ENCODE assay signal across 18 cellular contexts in the genomic region with DNA sequence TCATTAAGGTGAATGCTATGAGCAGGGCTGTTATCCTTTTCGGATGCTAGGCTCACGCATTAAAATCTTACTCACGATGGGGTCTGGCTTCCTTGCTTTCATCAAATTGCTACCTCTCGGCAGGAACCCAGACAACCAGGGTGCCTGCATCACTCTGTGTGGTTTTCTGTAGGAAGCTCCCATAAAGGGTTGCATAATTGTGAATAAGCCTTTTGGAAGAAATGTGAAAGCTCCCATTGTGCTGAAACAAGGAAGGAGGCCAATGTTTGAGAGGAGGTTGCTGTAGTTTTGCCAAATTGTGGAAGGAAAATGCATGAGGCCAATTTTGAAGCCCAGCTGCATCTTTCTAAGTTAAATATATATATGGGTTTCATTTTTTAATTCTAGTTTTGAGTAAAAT.
DNase-seq lines count a peak whose midpoint lies in the region; TF ChIP-seq lines count a peak whose summit lies in the region.
"Had no signal": no experiment of that assay in that cellular context is flagged by ENCODE, and none has a peak within 500 bp of the region (broad histone marks: within the 10 kb centered on the region; RNA-seq: fewer than 3 reads in every experiment).

No MANE protein-coding gene starts in this region.

- H4K91ac ChIP-seq in H9 (ENCODE audit: insufficient read length, low read depth, low read length) = no peak overlapping the region

- H3K4me3 Mint-ChIP-seq in H9 = no peak overlapping the region; a peak in 1 of 5 replicates
- H3K4me3 Mint-ChIP-seq: activated CD4-positive, alpha-beta memory T cell treated with anti-CD3 and anti-CD28 coated beads, Interleukin-2, amount 10 ng/mL, durations not matched to agents 7 days and 5 days; activated T-helper 17 cell treated with anti-CD3 and anti-CD28 coated beads, Interleukin-2, amount 50 U/mL, for 72 hours had no signal

- H3K56ac ChIP-seq in H9 (ENCODE audit: insufficient read length, low read depth, low read length) = no peak overlapping the region

- no peak overlapping the region for H3K9ac ChIP-seq in H9 (ENCODE audit: extremely low read depth, insufficient read length, low read length)
- H3K9ac ChIP-seq: GM23248 had no signal

- no peak overlapping the region for H2BK5ac ChIP-seq in H9 (ENCODE audit: insufficient read length, low read length)

- H3K27me3 ChIP-seq in H9 (ENCODE audit: insufficient read depth, low read length) (no peaks in the 10 kb centered on the region), BE2C (no peaks in the 10 kb centered on the region)
- H3K27me3 ChIP-seq: uterus had no signal

- H2AK5ac ChIP-seq in H9 (ENCODE audit: insufficient read length, low read length) = no peak overlapping the region

- no peaks in the 10 kb centered on the region for H3K36me3 ChIP-seq in BE2C
- H3K36me3 ChIP-seq: uterus had no signal

- no peak overlapping the region for H2BK120ac ChIP-seq in H9 (ENCODE audit: low read depth, low read length, poor library complexity, severe bottlenecking)

- H3K4ac ChIP-seq in H9 (ENCODE audit: low read depth, low read length) = no peak overlapping the region

- no peak overlapping the region for H3K4me2 ChIP-seq in H9 (ENCODE audit: insufficient read depth, insufficient read length, low read length)

- H3K27ac Mint-ChIP-seq in H9 = peak overlapping the region; percentile 39 to 93 (median 49); a peak in 4 of 7 replicates
- H3K27ac Mint-ChIP-seq: activated CD4-positive, alpha-beta memory T cell treated with anti-CD3 and anti-CD28 coated beads, Interleukin-2, amount 10 ng/mL, durations not matched to agents 7 days and 5 days; activated T-helper 17 cell treated with anti-CD3 and anti-CD28 coated beads, Interleukin-2, amount 50 U/mL, for 72 hours had no signal

- TF ChIP-seq CTCF in H9 (conservative IDR thresholded peaks at IDR 0.05) (no peak), coronary artery (IDR thresholded peaks at IDR 0.05) (no peak), BE2C (IDR thresholded peaks at IDR 0.05; ENCODE audit: low read depth, low read length) (no peak)

- H2BK20ac ChIP-seq in H9 (ENCODE audit: low read depth, low read length, poor library complexity, severe bottlenecking) = no peak overlapping the region

- no peak overlapping the region for H2BK12ac ChIP-seq in H9 (ENCODE audit: insufficient read length, low read depth, low read length)

- H3K27me3 Mint-ChIP-seq in H9 (ENCODE audit: low read depth) = no peaks in the 10 kb centered on the region
- H3K27me3 Mint-ChIP-seq: activated CD4-positive, alpha-beta memory T cell treated with anti-CD3 and anti-CD28 coated beads, Interleukin-2, amount 10 ng/mL, durations not matched to agents 7 days and 5 days; activated T-helper 17 cell treated with anti-CD3 and anti-CD28 coated beads, Interleukin-2, amount 50 U/mL, for 72 hours had no signal

- H3T11ph ChIP-seq in H9 (ENCODE audit: low read length) = no peak overlapping the region

- no peaks in the 10 kb centered on the region for H3K79me1 ChIP-seq in H9 (ENCODE audit: insufficient read depth, low read depth, low read length, poor library complexity, severe bottlenecking)

- no peaks in the 10 kb centered on the region for H3K23me2 ChIP-seq in H9 (ENCODE audit: insufficient read length, low read depth, low read length, poor library complexity, severe bottlenecking)

- H3K18ac ChIP-seq in H9 (ENCODE audit: insufficient read length, low read depth, low read length) = no peak overlapping the region

- H3K4me3 ChIP-seq in coronary artery = no peak overlapping the region
- H3K4me3 ChIP-seq in BE2C (ENCODE audit: low read depth, low read length) = no peak overlapping the region
- H3K4me3 ChIP-seq: GM23248, uterus had no signal

- H3K9me3 Mint-ChIP-seq in H9 = peaks cover 0 to 2% of the 10 kb centered on the region in 2 experiments; a peak in 2 of 5 replicates

- H3K9me3 ChIP-seq in H9 (ENCODE audit: control insufficient read depth, low read depth, low read length) (no peaks in the 10 kb centered on the region), BE2C (no peaks in the 10 kb centered on the region)
- H3K9me3 ChIP-seq: uterus had no signal

- no peak overlapping the region for H3K14ac ChIP-seq in H9 (ENCODE audit: insufficient read depth, low read length)

- H3K4me1 Mint-ChIP-seq in H9 = peaks cover 39 to 47% of the 10 kb centered on the region in 2 experiments
- H3K4me1 Mint-ChIP-seq: activated CD4-positive, alpha-beta memory T cell treated with anti-CD3 and anti-CD28 coated beads, Interleukin-2, amount 10 ng/mL, durations not matched to agents 7 days and 5 days; activated T-helper 17 cell treated with anti-CD3 and anti-CD28 coated beads, Interleukin-2, amount 50 U/mL, for 72 hours had no signal

- H3K27ac ChIP-seq in H9 (ENCODE audit: insufficient read length, low read depth, low read length) (no peak overlapping the region), coronary artery (no peak overlapping the region)
- H3K27ac ChIP-seq: C4-2B, GM23248, uterus had no signal

- peaks cover 3 to 12% (median 11%) of the 10 kb centered on the region in 3 experiments; a peak in 6 of 7 replicates for H3K36me3 Mint-ChIP-seq in H9 (ENCODE audit: insufficient read depth in 1 of 3, low read depth in 3 of 3)

- no peak overlapping the region for H4K5ac ChIP-seq in H9 (ENCODE audit: insufficient read length, low read depth, low read length)

- no peak overlapping the region for H3K23ac ChIP-seq in H9 (ENCODE audit: insufficient read length, low read depth, low read length)

- no peak overlapping the region for H4K8ac ChIP-seq in H9 (replicated peaks; ENCODE audit: insufficient read length, low read depth, low read length)

- DNase-seq in H9 = no peak
- peak; percentile 10 for DNase-seq in UCSD-AML1 (lab: John Stamatoyannopoulos, UW; ENCODE audit: unreplicated experiment)
- peak; percentile 96 for DNase-seq in globus pallidus (ENCODE audit: low spot score)
- DNase-seq in nucleus accumbens (lab: John Stamatoyannopoulos, UW) = peak in 46 of 56 donors; percentile 9 to 83 (median 46)
- DNase-seq in coronary artery (ENCODE audit: low spot score) = no peak
- DNase-seq in AG08395 (ENCODE audit: low spot score) = no peak
- no peak for DNase-seq in BE2C
- DNase-seq: activated CD4-positive, alpha-beta memory T cell treated with anti-CD3 and anti-CD28 coated beads, Interleukin-2, amount 10 ng/mL, durations not matched to agents 7 days and 5 days; amniotic stem cell; DND-41; GM23248; NCI-H1694; NCI-H524; stimulated activated CD4-positive, alpha-beta T cell treated with anti-CD3 and anti-CD28 coated beads, Interleukin-12 subunit alpha, Interleukin-12 subunit beta, amount 100 ng/mL, for 4 hours; stimulated activated naive CD8-positive, alpha-beta T cell treated with anti-CD3 and anti-CD28 coated beads, Interleukin-15, Interleukin-2, amounts not matched to agents 100 U/mL and 50 U/mL, for 24 hours; uterus had no signal

- no CpG with 5 or more reads among the region's 4 CpGs for WGBS in H9 (ENCODE audit: extremely low coverage, insufficient read length, low lambda C conversion rate)

- H2BK15ac ChIP-seq in H9 (ENCODE audit: low read depth, low read length) = no peak overlapping the region

- H4K20me1 ChIP-seq in H9 (ENCODE audit: control insufficient read depth, insufficient read depth, insufficient read length) = no peaks in the 10 kb centered on the region

- H3K4me1 ChIP-seq in H9 (ENCODE audit: insufficient read depth, low read length) (0 out of 2 replicates have a peak, but pooled peaks cover 2% of the 10 kb centered on the region), BE2C (no peaks in the 10 kb centered on the region)
- H3K4me1 ChIP-seq: uterus had no signal

- H3K79me2 ChIP-seq in H9 (ENCODE audit: insufficient read depth, low read length) = no peaks in the 10 kb centered on the region

- no peak overlapping the region for H2AFZ ChIP-seq in H9 (ENCODE audit: low read length)
- H2AFZ ChIP-seq: GM23248 had no signal

Comparison
In these comparisons a context has a peak if more than half of its experiments do, and no peak if none do; other contexts are left out.
1. DNase-seq: peak in UCSD-AML1 (single experiment), globus pallidus (single experiment) and nucleus accumbens (46 of 56); none in H9 (single experiment), coronary artery (single experiment), AG08395 (single experiment) and BE2C (single experiment).